Comparison of ENCODE assay signal across 24 cellular contexts in the genomic region with DNA sequence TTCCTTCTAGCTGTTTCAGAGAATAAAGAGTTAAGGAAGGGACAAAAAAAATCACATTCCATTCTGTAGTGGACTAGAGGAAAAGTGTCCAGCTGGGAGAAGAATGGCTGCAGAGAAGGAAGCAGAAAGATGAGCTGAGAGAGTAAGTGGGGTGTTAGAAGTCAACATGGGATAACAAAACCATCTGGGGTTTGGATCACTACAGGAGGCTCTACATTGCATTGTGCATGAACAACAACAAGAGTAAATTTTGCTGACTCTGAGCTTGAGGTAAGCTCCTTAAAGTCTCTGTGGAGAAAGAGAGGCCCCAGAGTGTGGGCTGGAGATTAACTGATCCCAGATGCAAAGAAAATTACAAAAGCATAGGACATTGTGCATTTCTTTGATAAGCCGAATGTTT.
DNase-seq lines count a peak whose midpoint lies in the region; ATAC-seq, FAIRE-seq and TF ChIP-seq lines count a peak whose summit lies in the region.
"Had no signal": no experiment of that assay in that cellular context is flagged by ENCODE, and none has a peak within 500 bp of the region (broad histone marks: within the 10 kb centered on the region; RNA-seq: fewer than 3 reads in every experiment).

No MANE protein-coding gene starts in this region.

- TF ChIP-seq CTCF in D721Med (IDR thresholded peaks at IDR 0.05; ENCODE audit: insufficient read depth, missing control alignments) (no peak), choroid plexus epithelial cell (conservative IDR thresholded peaks at IDR 0.05; ENCODE audit: low read depth, low read length) (no peak), neural progenitor cell (IDR thresholded peaks at IDR 0.05) (no peak), HepG2 (CRISPR knock-in tag; IDR thresholded peaks at IDR 0.05) (no peak)

- H3K4me2 ChIP-seq in neural progenitor cell = peak overlapping the region; percentile 37
- H3K4me2 ChIP-seq in HepG2 (ENCODE audit: low read depth, low read length) = no peak overlapping the region
- H3K4me2 ChIP-seq: A549; BLaER1 treated with 17β-estradiol and CSF1 and Interleukin-3, amounts not matched to agents 10 nM and 100 nM; KMS-11 had no signal

- H3K4me1 ChIP-seq in neural progenitor cell = peaks cover 64% of the 10 kb centered on the region
- H3K4me1 ChIP-seq in HepG2 (ENCODE audit: insufficient read depth, low read length) = no peaks in the 10 kb centered on the region
- H3K4me1 ChIP-seq: A549; BLaER1 treated with 17β-estradiol and CSF1 and Interleukin-3, amounts not matched to agents 10 nM and 100 nM had no signal

- H3K9me3 Mint-ChIP-seq in neural progenitor cell = peaks cover 18% of the 10 kb centered on the region
- H3K9me3 Mint-ChIP-seq: CD8-positive, alpha-beta T cell had no signal

- no peaks in the 10 kb centered on the region for H4K20me1 ChIP-seq in neural progenitor cell (ENCODE audit: low read depth)
- H4K20me1 ChIP-seq in HepG2 (ENCODE audit: insufficient read depth, low read length) = no peaks in the 10 kb centered on the region
- H4K20me1 ChIP-seq: BLaER1 treated with 17β-estradiol and CSF1 and Interleukin-3, amounts not matched to agents 10 nM and 100 nM had no signal

- ATAC-seq in HepG2 = no peak
- ATAC-seq: A549; CD8-positive, alpha-beta T cell; Right ventricle myocardium inferior had no signal

- H3K27me3 ChIP-seq in neural progenitor cell (no peaks in the 10 kb centered on the region), HepG2 (ENCODE audit: control insufficient read depth in 1 of 2, insufficient read depth in 2 of 2, low read length in 2 of 2) (no peaks in the 10 kb centered on the region)
- H3K27me3 ChIP-seq: BLaER1 treated with 17β-estradiol and CSF1 and Interleukin-3, amounts not matched to agents 10 nM and 100 nM had no signal

- no peaks in the 10 kb centered on the region for H3K27me3 Mint-ChIP-seq in neural progenitor cell (ENCODE audit: insufficient read depth, low read depth)

- TF ChIP-seq EP300 in HepG2 (IDR thresholded peaks at IDR 0.05; ENCODE audit: low read depth in 2 of 2, low read length in 2 of 2) (no peak), HepG2 (CRISPR knock-in tag; IDR thresholded peaks at IDR 0.05; ENCODE audit: borderline replicate concordance) (no peak)

- no peaks in the 10 kb centered on the region for H3K9me3 ChIP-seq in neural progenitor cell (ENCODE audit: low read depth)
- no peaks in the 10 kb centered on the region for H3K9me3 ChIP-seq in HepG2 (ENCODE audit: low read length)
- H3K9me3 ChIP-seq: A549; BLaER1 treated with 17β-estradiol and CSF1 and Interleukin-3, amounts not matched to agents 10 nM and 100 nM had no signal

- no peak overlapping the region for H3K4me3 Mint-ChIP-seq in neural progenitor cell
- H3K4me3 Mint-ChIP-seq: CD8-positive, alpha-beta T cell had no signal

- peak overlapping the region; percentile 18 for H3K27ac Mint-ChIP-seq in neural progenitor cell
- H3K27ac Mint-ChIP-seq: CD8-positive, alpha-beta T cell had no signal

- H3K4me1 Mint-ChIP-seq in neural progenitor cell = peaks cover 28% of the 10 kb centered on the region

- H2AFZ ChIP-seq in neural progenitor cell (replicated peaks) = no peak overlapping the region
- H2AFZ ChIP-seq in HepG2 (ENCODE audit: low read length) = no peak overlapping the region

- H3K27ac ChIP-seq in neural progenitor cell (peak overlapping the region; percentile 98), HepG2 (ENCODE audit: extremely low read length, insufficient read depth, low read length) (no peak overlapping the region)
- H3K27ac ChIP-seq: A549; BLaER1 treated with 17β-estradiol and CSF1 and Interleukin-3, amounts not matched to agents 10 nM and 100 nM; KMS-11 had no signal

- POLR2A ChIA-PET in HepG2 (lab: Yijun Ruan, JAX) = no interaction called here

- peaks cover 2% of the 10 kb centered on the region for H3K36me3 Mint-ChIP-seq in neural progenitor cell
- H3K36me3 Mint-ChIP-seq: CD8-positive, alpha-beta T cell had no signal

- TF ChIP-seq POLR2A in HepG2 (IDR thresholded peaks at IDR 0.05; ENCODE audit: insufficient read depth in 1 of 2, low read depth in 2 of 2, low read length in 2 of 2) = no peak

- H3F3A ChIP-seq in neural progenitor cell (ENCODE audit: low read depth) = peaks cover 61% of the 10 kb centered on the region

- intact Hi-C loops in HepG2 (cut with micrococcal nuclease; ENCODE audit: unreplicated experiment) = no loop called here

- no peak for TF ChIP-seq RAD21 in HepG2 (CRISPR knock-in tag; IDR thresholded peaks at IDR 0.05)

- no TSS peak for BruUV-seq in HepG2 (replicated peaks; lab: Mats Ljungman, UMichigan)

- 0% methylated on average over 1 of the region's 1 CpG for WGBS in HepG2 (ENCODE audit: low lambda C conversion rate)

- no peak overlapping the region for H3K9ac ChIP-seq in neural progenitor cell
- H3K9ac ChIP-seq in HepG2 (ENCODE audit: insufficient read depth, low read depth, low read length) = no peak overlapping the region
- H3K9ac ChIP-seq: BLaER1 treated with 17β-estradiol and CSF1 and Interleukin-3, amounts not matched to agents 10 nM and 100 nM; KMS-11 had no signal

- H3K79me2 ChIP-seq in neural progenitor cell (ENCODE audit: low read depth) (no peaks in the 10 kb centered on the region), HepG2 (ENCODE audit: insufficient read depth, low read length) (no peaks in the 10 kb centered on the region)

- DNase-seq in D721Med (ENCODE audit: insufficient read length, low spot score) (no peak), NCI-H69 (lab: John Stamatoyannopoulos, UW) (peak; percentile 10), choroid plexus epithelial cell (ENCODE audit: low read depth) (peak; percentile 5), neural progenitor cell (ENCODE audit: low spot score) (peak; percentile 83), HepG2 (ENCODE audit: low spot score) (no peak), HTR-8/SVneo (ENCODE audit: insufficient read length, low spot score) (no peak), NCI-H2029 treated with DMSO at 0.1 percent for 48 hours (lab: John Stamatoyannopoulos, UW) (no peak)
- DNase-seq in stimulated activated CD4-positive, alpha-beta T cell treated with anti-CD3 and anti-CD28 coated beads, Interleukin-4, amount 100 ng/mL, for 1 hour = no peak
- DNase-seq: Calu3; CD8-positive, alpha-beta T cell; DMS79 treated with DMSO at 0.1 percent for 48 hours; MV-4-11; NCI-H1694 treated with DMSO at 0.1 percent for 48 hours; NCI-H2107; NCI-H345; NCI-H526; NK-92 treated with Interleukin-12 subunit alpha and Interleukin-12 subunit beta, amount 100 ng/mL, for 24 hours; SW 1271 had no signal

- H3K36me3 ChIP-seq in neural progenitor cell (no peaks in the 10 kb centered on the region), HepG2 (replicated peaks in 1 of 2; ENCODE audit: control insufficient read depth in 1 of 2, insufficient read depth in 2 of 2, low read length in 2 of 2) (no peaks in the 10 kb centered on the region)
- H3K36me3 ChIP-seq: BLaER1 treated with 17β-estradiol and CSF1 and Interleukin-3, amounts not matched to agents 10 nM and 100 nM had no signal

- CTCF ChIA-PET in HepG2 (lab: Yijun Ruan, JAX; ENCODE audit: low intra/inter-chr PET ratio, low total read pairs) = no interaction called here

- FAIRE-seq in D721Med (lab: Jason Lieb, UNC) = peak; percentile 81
- no peak for FAIRE-seq in HepG2 (lab: Jason Lieb, UNC)
- no peak for FAIRE-seq in HTR-8/SVneo (lab: Jason Lieb, UNC)
- FAIRE-seq: A549, H54, RCC 7860 had no signal

- in situ Hi-C loops in HepG2 (cut with HindIII; ENCODE audit: extremely low pct_ligation_motif_present, low pct_unique_long_range_greater_than_20kb) = no loop called here

- H3K4me3 ChIP-seq in choroid plexus epithelial cell (ENCODE audit: low read depth, low read length) (no peak overlapping the region), neural progenitor cell (peak overlapping the region; percentile 1), HepG2 (replicated peaks in 1 of 3; ENCODE audit: insufficient read depth in 1 of 3, low read depth in 2 of 3, low read length in 3 of 3) (no peak overlapping the region)
- H3K4me3 ChIP-seq: A549; BLaER1 treated with 17β-estradiol and CSF1 and Interleukin-3, amounts not matched to agents 10 nM and 100 nM had no signal

TF ChIP-seq in HepG2, 621 proteins besides CTCF, POLR2A, EP300 and RAD21 (continues in another document):
- TF ChIP-seq PLRG1 (conservative IDR thresholded peaks at IDR 0.05) = no peak
- TF ChIP-seq, protein P1, sequence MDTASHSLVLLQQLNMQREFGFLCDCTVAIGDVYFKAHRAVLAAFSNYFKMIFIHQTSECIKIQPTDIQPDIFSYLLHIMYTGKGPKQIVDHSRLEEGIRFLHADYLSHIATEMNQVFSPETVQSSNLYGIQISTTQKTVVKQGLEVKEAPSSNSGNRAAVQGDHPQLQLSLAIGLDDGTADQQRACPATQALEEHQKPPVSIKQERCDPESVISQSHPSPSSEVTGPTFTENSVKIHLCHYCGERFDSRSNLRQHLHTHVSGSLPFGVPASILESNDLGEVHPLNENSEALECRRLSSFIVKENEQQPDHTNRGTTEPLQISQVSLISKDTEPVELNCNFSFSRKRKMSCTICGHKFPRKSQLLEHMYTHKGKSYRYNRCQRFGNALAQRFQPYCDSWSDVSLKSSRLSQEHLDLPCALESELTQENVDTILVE (CRISPR knock-in tag; IDR thresholded peaks at IDR 0.05) = no peak
- TF ChIP-seq, protein P2, sequence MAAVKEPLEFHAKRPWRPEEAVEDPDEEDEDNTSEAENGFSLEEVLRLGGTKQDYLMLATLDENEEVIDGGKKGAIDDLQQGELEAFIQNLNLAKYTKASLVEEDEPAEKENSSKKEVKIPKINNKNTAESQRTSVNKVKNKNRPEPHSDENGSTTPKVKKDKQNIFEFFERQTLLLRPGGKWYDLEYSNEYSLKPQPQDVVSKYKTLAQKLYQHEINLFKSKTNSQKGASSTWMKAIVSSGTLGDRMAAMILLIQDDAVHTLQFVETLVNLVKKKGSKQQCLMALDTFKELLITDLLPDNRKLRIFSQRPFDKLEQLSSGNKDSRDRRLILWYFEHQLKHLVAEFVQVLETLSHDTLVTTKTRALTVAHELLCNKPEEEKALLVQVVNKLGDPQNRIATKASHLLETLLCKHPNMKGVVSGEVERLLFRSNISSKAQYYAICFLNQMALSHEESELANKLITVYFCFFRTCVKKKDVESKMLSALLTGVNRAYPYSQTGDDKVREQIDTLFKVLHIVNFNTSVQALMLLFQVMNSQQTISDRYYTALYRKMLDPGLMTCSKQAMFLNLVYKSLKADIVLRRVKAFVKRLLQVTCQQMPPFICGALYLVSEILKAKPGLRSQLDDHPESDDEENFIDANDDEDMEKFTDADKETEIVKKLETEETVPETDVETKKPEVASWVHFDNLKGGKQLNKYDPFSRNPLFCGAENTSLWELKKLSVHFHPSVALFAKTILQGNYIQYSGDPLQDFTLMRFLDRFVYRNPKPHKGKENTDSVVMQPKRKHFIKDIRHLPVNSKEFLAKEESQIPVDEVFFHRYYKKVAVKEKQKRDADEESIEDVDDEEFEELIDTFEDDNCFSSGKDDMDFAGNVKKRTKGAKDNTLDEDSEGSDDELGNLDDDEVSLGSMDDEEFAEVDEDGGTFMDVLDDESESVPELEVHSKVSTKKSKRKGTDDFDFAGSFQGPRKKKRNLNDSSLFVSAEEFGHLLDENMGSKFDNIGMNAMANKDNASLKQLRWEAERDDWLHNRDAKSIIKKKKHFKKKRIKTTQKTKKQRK (IDR thresholded peaks at IDR 0.05; ENCODE audit: low read length) = no peak

Comparison
In these comparisons a context has a peak if more than half of its experiments do, and no peak if none do; other contexts are left out.
1. DNase-seq: peak in NCI-H69 (single experiment), choroid plexus epithelial cell (single experiment) and neural progenitor cell (single experiment); none in D721Med (single experiment), HepG2 (single experiment), HTR-8/SVneo (single experiment), stimulated activated CD4-positive, alpha-beta T cell treated with anti-CD3 and anti-CD28 coated beads, Interleukin-4, amount 100 ng/mL, for 1 hour (single experiment) and NCI-H2029 treated with DMSO at 0.1 percent for 48 hours (single experiment).